Comparison of ENCODE assay signal across 1 cellular context in the genomic region with DNA sequence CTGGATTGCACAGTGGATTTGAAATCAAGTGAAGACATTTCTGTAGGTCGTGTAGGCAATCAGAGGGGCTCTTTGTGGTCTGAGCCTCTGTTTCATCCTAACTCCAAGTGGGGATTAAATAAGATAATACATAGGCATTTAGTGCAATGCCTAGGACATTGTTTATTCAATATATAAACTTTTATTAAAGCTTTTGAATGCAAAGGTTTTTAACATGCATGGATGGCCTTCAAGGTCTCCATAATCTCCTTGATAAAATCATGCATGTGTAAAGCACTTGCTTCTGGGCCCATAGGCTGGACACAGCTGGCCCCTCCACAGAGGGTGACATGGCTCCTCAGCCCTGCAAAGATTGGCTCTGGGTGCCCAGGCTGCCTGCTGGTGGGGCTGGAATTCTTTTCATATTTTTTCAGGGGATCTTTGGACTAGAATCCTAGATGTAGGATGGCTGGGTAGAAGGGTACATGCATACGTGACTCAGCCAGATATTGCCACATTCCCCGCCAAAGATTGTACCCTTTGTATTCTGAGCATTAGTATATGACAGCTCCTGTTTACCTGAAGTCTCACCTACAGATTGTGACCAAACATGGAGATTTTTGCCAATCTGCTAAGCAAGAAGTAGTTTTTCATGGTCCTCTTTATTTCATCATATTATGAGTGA.
TF ChIP-seq lines count a peak whose summit lies in the region.

No MANE protein-coding gene starts in this region.

TF ChIP-seq in HepG2, 621 proteins besides CTCF, POLR2A, EP300 and RAD21 (continued from another document and continues in another):
- no peak for TF ChIP-seq TERF1 (CRISPR knock-in tag; IDR thresholded peaks at IDR 0.05)
- peak; percentile 28; the same call in 1 of the 2 replicates for TF ChIP-seq MIER2 (CRISPR knock-in tag; IDR thresholded peaks at IDR 0.05)
- peak; percentile 81; the same call in 1 of the 2 replicates for TF ChIP-seq IRF2 (CRISPR knock-in tag; IDR thresholded peaks at IDR 0.05)
- no peak for TF ChIP-seq FLYWCH1 (CRISPR knock-in tag; IDR thresholded peaks at IDR 0.05)
- TF ChIP-seq AHDC1 (CRISPR knock-in tag; IDR thresholded peaks at IDR 0.05; ENCODE audit: borderline replicate concordance), result peak; percentile 88; the same call in 1 of the 2 replicates
- TF ChIP-seq IRX3 (CRISPR knock-in tag; IDR thresholded peaks at IDR 0.05; ENCODE audit: borderline replicate concordance, low read depth), result no peak
- TF ChIP-seq ZNF546 (CRISPR knock-in tag; conservative IDR thresholded peaks at IDR 0.05), result no peak
- TF ChIP-seq SIX1 (CRISPR knock-in tag; IDR thresholded peaks at IDR 0.05; ENCODE audit: borderline replicate concordance), result peak; percentile 65; the same call in 1 of the 2 replicates
- TF ChIP-seq JUNB (CRISPR knock-in tag; IDR thresholded peaks at IDR 0.05; ENCODE audit: borderline replicate concordance), result peak; percentile 51; the same call in 1 of the 2 replicates
- no peak for TF ChIP-seq ATF6 (CRISPR knock-in tag; conservative IDR thresholded peaks at IDR 0.05)
- no peak for TF ChIP-seq ZNF563 (CRISPR knock-in tag; IDR thresholded peaks at IDR 0.05)
- TF ChIP-seq ZNF264 (CRISPR knock-in tag; IDR thresholded peaks at IDR 0.05), result peak; percentile 94; the same call in 1 of the 2 replicates
- peak; percentile 25; the same call in 1 of the 2 replicates for TF ChIP-seq ELF1 (CRISPR knock-in tag; IDR thresholded peaks at IDR 0.05)
- TF ChIP-seq, protein P1, sequence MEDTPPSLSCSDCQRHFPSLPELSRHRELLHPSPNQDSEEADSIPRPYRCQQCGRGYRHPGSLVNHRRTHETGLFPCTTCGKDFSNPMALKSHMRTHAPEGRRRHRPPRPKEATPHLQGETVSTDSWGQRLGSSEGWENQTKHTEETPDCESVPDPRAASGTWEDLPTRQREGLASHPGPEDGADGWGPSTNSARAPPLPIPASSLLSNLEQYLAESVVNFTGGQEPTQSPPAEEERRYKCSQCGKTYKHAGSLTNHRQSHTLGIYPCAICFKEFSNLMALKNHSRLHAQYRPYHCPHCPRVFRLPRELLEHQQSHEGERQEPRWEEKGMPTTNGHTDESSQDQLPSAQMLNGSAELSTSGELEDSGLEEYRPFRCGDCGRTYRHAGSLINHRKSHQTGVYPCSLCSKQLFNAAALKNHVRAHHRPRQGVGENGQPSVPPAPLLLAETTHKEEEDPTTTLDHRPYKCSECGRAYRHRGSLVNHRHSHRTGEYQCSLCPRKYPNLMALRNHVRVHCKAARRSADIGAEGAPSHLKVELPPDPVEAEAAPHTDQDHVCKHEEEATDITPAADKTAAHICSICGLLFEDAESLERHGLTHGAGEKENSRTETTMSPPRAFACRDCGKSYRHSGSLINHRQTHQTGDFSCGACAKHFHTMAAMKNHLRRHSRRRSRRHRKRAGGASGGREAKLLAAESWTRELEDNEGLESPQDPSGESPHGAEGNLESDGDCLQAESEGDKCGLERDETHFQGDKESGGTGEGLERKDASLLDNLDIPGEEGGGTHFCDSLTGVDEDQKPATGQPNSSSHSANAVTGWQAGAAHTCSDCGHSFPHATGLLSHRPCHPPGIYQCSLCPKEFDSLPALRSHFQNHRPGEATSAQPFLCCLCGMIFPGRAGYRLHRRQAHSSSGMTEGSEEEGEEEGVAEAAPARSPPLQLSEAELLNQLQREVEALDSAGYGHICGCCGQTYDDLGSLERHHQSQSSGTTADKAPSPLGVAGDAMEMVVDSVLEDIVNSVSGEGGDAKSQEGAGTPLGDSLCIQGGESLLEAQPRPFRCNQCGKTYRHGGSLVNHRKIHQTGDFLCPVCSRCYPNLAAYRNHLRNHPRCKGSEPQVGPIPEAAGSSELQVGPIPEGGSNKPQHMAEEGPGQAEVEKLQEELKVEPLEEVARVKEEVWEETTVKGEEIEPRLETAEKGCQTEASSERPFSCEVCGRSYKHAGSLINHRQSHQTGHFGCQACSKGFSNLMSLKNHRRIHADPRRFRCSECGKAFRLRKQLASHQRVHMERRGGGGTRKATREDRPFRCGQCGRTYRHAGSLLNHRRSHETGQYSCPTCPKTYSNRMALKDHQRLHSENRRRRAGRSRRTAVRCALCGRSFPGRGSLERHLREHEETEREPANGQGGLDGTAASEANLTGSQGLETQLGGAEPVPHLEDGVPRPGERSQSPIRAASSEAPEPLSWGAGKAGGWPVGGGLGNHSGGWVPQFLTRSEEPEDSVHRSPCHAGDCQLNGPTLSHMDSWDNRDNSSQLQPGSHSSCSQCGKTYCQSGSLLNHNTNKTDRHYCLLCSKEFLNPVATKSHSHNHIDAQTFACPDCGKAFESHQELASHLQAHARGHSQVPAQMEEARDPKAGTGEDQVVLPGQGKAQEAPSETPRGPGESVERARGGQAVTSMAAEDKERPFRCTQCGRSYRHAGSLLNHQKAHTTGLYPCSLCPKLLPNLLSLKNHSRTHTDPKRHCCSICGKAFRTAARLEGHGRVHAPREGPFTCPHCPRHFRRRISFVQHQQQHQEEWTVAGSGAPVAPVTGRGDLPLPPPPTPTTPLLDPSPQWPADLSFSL (CRISPR knock-in tag; IDR thresholded peaks at IDR 0.05), result no peak
- TF ChIP-seq MAFG (CRISPR knock-in tag; IDR thresholded peaks at IDR 0.05), result no peak
- TF ChIP-seq, protein P2, sequence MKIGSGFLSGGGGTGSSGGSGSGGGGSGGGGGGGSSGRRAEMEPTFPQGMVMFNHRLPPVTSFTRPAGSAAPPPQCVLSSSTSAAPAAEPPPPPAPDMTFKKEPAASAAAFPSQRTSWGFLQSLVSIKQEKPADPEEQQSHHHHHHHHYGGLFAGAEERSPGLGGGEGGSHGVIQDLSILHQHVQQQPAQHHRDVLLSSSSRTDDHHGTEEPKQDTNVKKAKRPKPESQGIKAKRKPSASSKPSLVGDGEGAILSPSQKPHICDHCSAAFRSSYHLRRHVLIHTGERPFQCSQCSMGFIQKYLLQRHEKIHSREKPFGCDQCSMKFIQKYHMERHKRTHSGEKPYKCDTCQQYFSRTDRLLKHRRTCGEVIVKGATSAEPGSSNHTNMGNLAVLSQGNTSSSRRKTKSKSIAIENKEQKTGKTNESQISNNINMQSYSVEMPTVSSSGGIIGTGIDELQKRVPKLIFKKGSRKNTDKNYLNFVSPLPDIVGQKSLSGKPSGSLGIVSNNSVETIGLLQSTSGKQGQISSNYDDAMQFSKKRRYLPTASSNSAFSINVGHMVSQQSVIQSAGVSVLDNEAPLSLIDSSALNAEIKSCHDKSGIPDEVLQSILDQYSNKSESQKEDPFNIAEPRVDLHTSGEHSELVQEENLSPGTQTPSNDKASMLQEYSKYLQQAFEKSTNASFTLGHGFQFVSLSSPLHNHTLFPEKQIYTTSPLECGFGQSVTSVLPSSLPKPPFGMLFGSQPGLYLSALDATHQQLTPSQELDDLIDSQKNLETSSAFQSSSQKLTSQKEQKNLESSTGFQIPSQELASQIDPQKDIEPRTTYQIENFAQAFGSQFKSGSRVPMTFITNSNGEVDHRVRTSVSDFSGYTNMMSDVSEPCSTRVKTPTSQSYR (CRISPR knock-in tag; IDR thresholded peaks at IDR 0.05; ENCODE audit: borderline replicate concordance), result peak; percentile 8; the same call in 1 of the 2 replicates
- TF ChIP-seq MAX (IDR thresholded peaks at IDR 0.05), result peak; percentile 73
- no peak for TF ChIP-seq SPEN (CRISPR knock-in tag; IDR thresholded peaks at IDR 0.05; ENCODE audit: low read depth)
- peak; percentile 17; the same call in 1 of the 2 replicates for TF ChIP-seq ARID2 (CRISPR knock-in tag; IDR thresholded peaks at IDR 0.05; ENCODE audit: borderline replicate concordance)
- peak; percentile 38; the same call in 1 of the 2 replicates for TF ChIP-seq KMT2A (CRISPR knock-in tag; IDR thresholded peaks at IDR 0.05)
- TF ChIP-seq MTF2 (CRISPR knock-in tag; IDR thresholded peaks at IDR 0.05; ENCODE audit: borderline replicate concordance), result peak; percentile 24; the same call in 1 of the 2 replicates
- peak; percentile 80; the same call in 1 of the 2 replicates for TF ChIP-seq ZNF747 (CRISPR knock-in tag; IDR thresholded peaks at IDR 0.05; ENCODE audit: borderline replicate concordance)
- TF ChIP-seq, protein P3, sequence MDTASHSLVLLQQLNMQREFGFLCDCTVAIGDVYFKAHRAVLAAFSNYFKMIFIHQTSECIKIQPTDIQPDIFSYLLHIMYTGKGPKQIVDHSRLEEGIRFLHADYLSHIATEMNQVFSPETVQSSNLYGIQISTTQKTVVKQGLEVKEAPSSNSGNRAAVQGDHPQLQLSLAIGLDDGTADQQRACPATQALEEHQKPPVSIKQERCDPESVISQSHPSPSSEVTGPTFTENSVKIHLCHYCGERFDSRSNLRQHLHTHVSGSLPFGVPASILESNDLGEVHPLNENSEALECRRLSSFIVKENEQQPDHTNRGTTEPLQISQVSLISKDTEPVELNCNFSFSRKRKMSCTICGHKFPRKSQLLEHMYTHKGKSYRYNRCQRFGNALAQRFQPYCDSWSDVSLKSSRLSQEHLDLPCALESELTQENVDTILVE (CRISPR knock-in tag; IDR thresholded peaks at IDR 0.05), result peak; percentile 82
- peak in 1 of 2 experiments; percentile 61; a peak in 1 of 4 replicates for TF ChIP-seq NR2F1 (CRISPR knock-in tag; IDR thresholded peaks at IDR 0.05)
- TF ChIP-seq PITX1 (CRISPR knock-in tag; IDR thresholded peaks at IDR 0.05), result peak; percentile 65; the same call in 1 of the 2 replicates
- peak; percentile 87 for TF ChIP-seq MEIS2 (CRISPR knock-in tag; IDR thresholded peaks at IDR 0.05)
- TF ChIP-seq, protein P4, sequence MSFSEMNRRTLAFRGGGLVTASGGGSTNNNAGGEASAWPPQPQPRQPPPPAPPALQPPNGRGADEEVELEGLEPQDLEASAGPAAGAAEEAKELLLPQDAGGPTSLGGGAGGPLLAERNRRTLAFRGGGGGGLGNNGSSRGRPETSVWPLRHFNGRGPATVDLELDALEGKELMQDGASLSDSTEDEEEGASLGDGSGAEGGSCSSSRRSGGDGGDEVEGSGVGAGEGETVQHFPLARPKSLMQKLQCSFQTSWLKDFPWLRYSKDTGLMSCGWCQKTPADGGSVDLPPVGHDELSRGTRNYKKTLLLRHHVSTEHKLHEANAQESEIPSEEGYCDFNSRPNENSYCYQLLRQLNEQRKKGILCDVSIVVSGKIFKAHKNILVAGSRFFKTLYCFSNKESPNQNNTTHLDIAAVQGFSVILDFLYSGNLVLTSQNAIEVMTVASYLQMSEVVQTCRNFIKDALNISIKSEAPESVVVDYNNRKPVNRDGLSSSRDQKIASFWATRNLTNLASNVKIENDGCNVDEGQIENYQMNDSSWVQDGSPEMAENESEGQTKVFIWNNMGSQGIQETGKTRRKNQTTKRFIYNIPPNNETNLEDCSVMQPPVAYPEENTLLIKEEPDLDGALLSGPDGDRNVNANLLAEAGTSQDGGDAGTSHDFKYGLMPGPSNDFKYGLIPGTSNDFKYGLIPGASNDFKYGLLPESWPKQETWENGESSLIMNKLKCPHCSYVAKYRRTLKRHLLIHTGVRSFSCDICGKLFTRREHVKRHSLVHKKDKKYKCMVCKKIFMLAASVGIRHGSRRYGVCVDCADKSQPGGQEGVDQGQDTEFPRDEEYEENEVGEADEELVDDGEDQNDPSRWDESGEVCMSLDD (CRISPR knock-in tag; IDR thresholded peaks at IDR 0.05; ENCODE audit: borderline replicate concordance), result no peak; the same call in 1 of the 2 replicates
